ENCODE assay signal across 16 cellular contexts in the genomic region with DNA sequence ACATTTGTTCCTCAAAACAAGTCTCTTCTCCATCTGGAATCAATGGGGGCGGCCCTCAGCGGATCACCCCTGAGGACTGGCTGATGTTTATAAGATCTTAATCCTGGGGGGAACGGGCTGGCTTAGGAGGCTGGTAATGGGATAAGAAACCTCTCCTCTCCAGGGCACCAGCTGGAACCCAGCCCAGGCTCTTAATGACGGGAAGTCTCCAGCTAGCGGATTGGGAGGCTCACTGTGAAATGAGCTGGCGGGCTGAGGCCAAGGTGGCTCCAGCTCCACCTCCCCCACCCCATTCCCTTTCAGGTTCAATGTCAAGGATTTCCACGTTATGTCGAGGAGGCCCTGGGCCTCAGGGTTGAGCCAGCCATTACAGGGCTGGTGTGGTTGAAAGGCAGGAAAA.
"Had no signal": no experiment of that assay in that cellular context is flagged by ENCODE, and none has a peak within 500 bp of the region (broad histone marks: within the 10 kb centered on the region; RNA-seq: fewer than 3 reads in every experiment).

No MANE protein-coding gene starts in this region.

- ATAC-seq: activated naive CD4-positive, alpha-beta T cell treated with anti-CD3 and anti-CD28 coated beads, Interleukin-2, amount 50 U/mL, for 72 hours; left lobe of liver had no signal

- H3K27ac ChIP-seq: adrenal gland, thyroid gland had no signal

- H3K4me3 ChIP-seq: adrenal gland, thyroid gland had no signal

- H3K9me3 ChIP-seq: adrenal gland, thyroid gland had no signal

- DNase-seq: activated CD4-positive, alpha-beta T cell treated with anti-CD3 and anti-CD28 coated beads for 1 hour; activated CD4-positive, alpha-beta T cell treated with anti-CD3 and anti-CD28 coated beads, Interleukin-2, amount 50 U/mL, for 4 hours; activated gamma-delta T cell; adrenal gland; cerebellar nuclear complex; cortex of kidney; midbrain; nephron progenitor cell; occipital lobe; posterior cingulate gyrus; stimulated activated CD4-positive, alpha-beta T cell treated with anti-CD3 and anti-CD28 coated beads, Interleukin-1b, Interleukin-23, amount 100 ng/mL, for 48 hours; stimulated activated CD8-positive, alpha-beta memory T cell treated with anti-CD3 and anti-CD28 coated beads, Interleukin-4, amount 100 ng/mL, for 48 hours; T1000; thyroid gland had no signal

- H3K36me3 ChIP-seq: adrenal gland, thyroid gland had no signal

- H3K27me3 ChIP-seq: adrenal gland, thyroid gland had no signal

- H3K4me1 ChIP-seq: adrenal gland, thyroid gland had no signal
